In the genomic region with DNA sequence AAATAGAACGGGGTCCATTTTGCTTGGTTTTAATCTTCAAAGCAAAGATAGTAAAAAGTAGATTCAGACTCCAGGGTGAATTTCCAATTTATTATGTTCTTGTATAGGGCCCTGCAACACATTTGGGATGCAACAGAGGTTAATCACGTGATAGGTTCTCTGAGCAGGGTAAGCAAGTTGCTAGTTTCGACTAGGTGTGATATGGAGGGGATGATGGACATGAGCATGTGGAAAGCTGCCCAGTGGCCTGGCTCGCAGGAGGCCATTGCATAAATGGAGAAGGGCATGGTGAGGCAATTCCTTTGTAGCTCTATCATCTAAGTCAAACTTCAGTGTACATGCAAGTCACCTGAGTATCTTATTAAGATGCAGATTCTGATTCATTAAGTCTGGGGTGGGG, we compare ENCODE assay signal across 25 cellular contexts. TPM values are rescaled to one million over a fixed set of nuclear protein-coding genes. Genes with fewer than 3 reads are reported as not detected.
"Had no signal": no experiment of that assay in that cellular context is flagged by ENCODE, and none has a peak within 500 bp of the region (broad histone marks: within the 10 kb centered on the region; RNA-seq: fewer than 3 reads in every experiment).

No MANE protein-coding gene starts in this region.

- H3K9me3 ChIP-seq: colonic mucosa, esophagus squamous epithelium, gastrocnemius medialis, heart right ventricle, left lung, lower lobe of right lung, mucosa of descending colon had no signal

- H3K27me3 ChIP-seq: colonic mucosa, esophagus squamous epithelium, gastrocnemius medialis, heart right ventricle, left lung had no signal

- DNase-seq: colonic mucosa; cortex of kidney; effector CD8-positive, alpha-beta T cell; effector memory CD8-positive, alpha-beta T cell; endodermal cell; erythroblast; esophagus squamous epithelium; foreskin fibroblast; foreskin melanocyte; glutamatergic neuron; head of caudate nucleus; heart right ventricle; hippocampal formation; left cardiac atrium; left lung; left ventricle myocardium superior; lower lobe of right lung; mesenchymal stem cell; mucosa of descending colon had no signal

- H3K36me3 ChIP-seq: colonic mucosa, esophagus squamous epithelium, gastrocnemius medialis, heart right ventricle, left lung, lower lobe of right lung had no signal

- H3K27ac ChIP-seq: colonic mucosa, epithelial cell of prostate, esophagus squamous epithelium, heart right ventricle, left lung, lower lobe of right lung had no signal

- H3K4me3 ChIP-seq: colonic mucosa, esophagus squamous epithelium, gastrocnemius medialis, heart right ventricle, left lung, lower lobe of right lung, mucosa of descending colon had no signal

- H3K4me1 ChIP-seq: colonic mucosa, esophagus squamous epithelium, left lung, lower lobe of right lung had no signal

RNA-seq across cellular contexts. Expression of gene ADGRF4, which starts 17.7 kb away (rescaled TPM):
- total RNA-seq: dermis microvascular lymphatic vessel endothelial cell, left ventricle myocardium superior, lower lobe of right lung, lung microvascular endothelial cell, mesenteric fat pad, myocyte had no signal
